35 cellular contexts compared by ENCODE assay signal in genomic region chr20:37893566-37894241, GRCh38. TPM values are rescaled to one million over a fixed set of nuclear protein-coding genes. Genes with fewer than 3 reads are reported as not detected.
"Had no signal": no experiment of that assay in that cellular context is flagged by ENCODE, and none has a peak within 500 bp of the region (broad histone marks: within the 10 kb centered on the region; RNA-seq: fewer than 3 reads in every experiment).

No MANE protein-coding gene starts in this region.

- H3K4me3 ChIP-seq: adrenal gland, body of pancreas, esophagus muscularis mucosa, gastrocnemius medialis, heart right ventricle had no signal

- H3K4me1 Mint-ChIP-seq: activated CD4-positive, alpha-beta T cell treated with anti-CD3 and anti-CD28 coated beads, Interleukin-2, amount 10 ng/mL, durations not matched to agents 24 days and 14 days; activated CD8-positive, alpha-beta memory T cell treated with anti-CD3 and anti-CD28 coated beads, Interleukin-2, amount 10 ng/mL, durations not matched to agents 7 days and 5 days; activated naive CD4-positive, alpha-beta T cell treated with anti-CD3 and anti-CD28 coated beads, Interleukin-2, amount 50 U/mL, for 24 hours; activated naive CD8-positive, alpha-beta T cell treated with anti-CD3 and anti-CD28 coated beads for 36 hours had no signal

- FAIRE-seq: colon had no signal

- H3K27me3 ChIP-seq: adrenal gland, body of pancreas, esophagus muscularis mucosa, gastrocnemius medialis had no signal

- H3K9me3 ChIP-seq: adrenal gland, body of pancreas, esophagus muscularis mucosa, gastrocnemius medialis, heart right ventricle had no signal

- ATAC-seq: activated CD4-positive, alpha-beta T cell treated with anti-CD3 and anti-CD28 coated beads for 36 hours; activated CD8-positive, alpha-beta memory T cell treated with anti-CD3 and anti-CD28 coated beads, Interleukin-2, amount 10 ng/mL, durations not matched to agents 7 days and 5 days; activated CD8-positive, alpha-beta T cell treated with anti-CD3 and anti-CD28 coated beads, Interleukin-2, amount 10 ng/mL, durations not matched to agents 7 days and 5 days; activated naive CD8-positive, alpha-beta T cell treated with anti-CD3 and anti-CD28 coated beads, Interleukin-2, amount 50 U/mL, for 24 hours; body of pancreas; effector memory CD8-positive, alpha-beta T cell; foreskin keratinocyte; gastrocnemius medialis; heart right ventricle had no signal

- H3K27ac Mint-ChIP-seq: activated CD4-positive, alpha-beta memory T cell treated with anti-CD3 and anti-CD28 coated beads for 36 hours; activated CD4-positive, alpha-beta T cell treated with anti-CD3 and anti-CD28 coated beads for 36 hours; activated CD4-positive, alpha-beta T cell treated with anti-CD3 and anti-CD28 coated beads, Interleukin-2, amount 10 ng/mL, durations not matched to agents 24 days and 14 days; activated CD8-positive, alpha-beta memory T cell treated with anti-CD3 and anti-CD28 coated beads, Interleukin-2, amount 10 ng/mL, durations not matched to agents 7 days and 5 days; activated CD8-positive, alpha-beta T cell treated with anti-CD3 and anti-CD28 coated beads, Interleukin-2, amount 10 ng/mL, durations not matched to agents 7 days and 5 days; activated naive CD4-positive, alpha-beta T cell treated with anti-CD3 and anti-CD28 coated beads for 36 hours; activated naive CD4-positive, alpha-beta T cell treated with anti-CD3 and anti-CD28 coated beads, Interleukin-2, amount 50 U/mL, for 24 hours; activated naive CD8-positive, alpha-beta T cell treated with anti-CD3 and anti-CD28 coated beads for 36 hours; activated naive CD8-positive, alpha-beta T cell treated with anti-CD3 and anti-CD28 coated beads, Interleukin-2, amount 50 U/mL, for 24 hours; activated T-helper 1 cell treated with anti-CD3 and anti-CD28 coated beads, Interleukin-12 subunit alpha, Interleukin-12 subunit beta, Interleukin-2, Interleukin-4 antibody, amounts not matched to agents 30 ng/mL and 10 ng/mL and 1 ng/mL, durations not matched to agents 14 hours and 24 hours and 36 hours; activated T-helper 2 cell treated with anti-CD3 and anti-CD28 coated beads, Interferon-gamma antibody, Interleukin-2, Interleukin-4, amounts not matched to agents 10 μg/mL and 5 μg/mL and 100 μg/mL, durations not matched to agents 14 hours and 24 hours and 36 hours; effector memory CD8-positive, alpha-beta T cell had no signal

- DNase-seq: activated CD4-positive, alpha-beta memory T cell treated with anti-CD3 and anti-CD28 coated beads for 36 hours; activated CD4-positive, alpha-beta T cell treated with anti-CD3 and anti-CD28 coated beads for 36 hours; activated CD4-positive, alpha-beta T cell treated with anti-CD3 and anti-CD28 coated beads, Interleukin-2, amount 10 ng/mL, durations not matched to agents 24 days and 14 days; activated CD4-positive, CD25-positive, alpha-beta regulatory T cell; activated CD4-positive, CD25-positive, alpha-beta regulatory T cell treated with anti-CD3 and anti-CD28 coated beads, Interleukin-2, amount 50 U/mL, for 72 hours; activated CD8-positive, alpha-beta memory T cell treated with anti-CD3 and anti-CD28 coated beads, Interleukin-2, amount 10 ng/mL, durations not matched to agents 7 days and 5 days; activated CD8-positive, alpha-beta memory T cell treated with anti-CD3 and anti-CD28 coated beads, Interleukin-2, amount 50 U/mL, for 4 hours; activated CD8-positive, alpha-beta T cell treated with anti-CD3 and anti-CD28 coated beads, Interleukin-2, amount 10 ng/mL, durations not matched to agents 7 days and 5 days; activated effector memory CD4-positive, alpha-beta T cell treated with anti-CD3 and anti-CD28 coated beads, Interleukin-2, amount 50 U/mL, for 16 hours; activated naive CD4-positive, alpha-beta T cell treated with anti-CD3 and anti-CD28 coated beads for 36 hours; activated naive CD8-positive, alpha-beta T cell treated with anti-CD3 and anti-CD28 coated beads for 36 hours; activated naive CD8-positive, alpha-beta T cell treated with anti-CD3 and anti-CD28 coated beads, Interleukin-2, amount 50 U/mL, for 24 hours; activated T-cell treated with anti-CD3 and anti-CD28 coated beads, Interleukin-2, amount 50 U/mL, for 1 hour; activated T-cell treated with anti-CD3 and anti-CD28 coated beads, Interleukin-2, amount 50 U/mL, for 48 hours; adrenal gland; amygdala; aorta; body of pancreas; caudate nucleus; cortex of kidney; dermis blood vessel endothelial cell; effector CD4-positive, alpha-beta T cell; effector memory CD8-positive, alpha-beta T cell; erythroblast; foreskin keratinocyte; gastrocnemius medialis; heart right ventricle; T1000 had no signal

- H3K27ac ChIP-seq: adrenal gland, body of pancreas, esophagus muscularis mucosa, foreskin keratinocyte, gastrocnemius medialis, heart right ventricle had no signal

- H3K27me3 Mint-ChIP-seq: activated CD4-positive, alpha-beta memory T cell treated with anti-CD3 and anti-CD28 coated beads for 36 hours; activated CD4-positive, alpha-beta T cell treated with anti-CD3 and anti-CD28 coated beads for 36 hours; activated CD4-positive, alpha-beta T cell treated with anti-CD3 and anti-CD28 coated beads, Interleukin-2, amount 10 ng/mL, durations not matched to agents 24 days and 14 days; activated CD8-positive, alpha-beta memory T cell treated with anti-CD3 and anti-CD28 coated beads, Interleukin-2, amount 10 ng/mL, durations not matched to agents 7 days and 5 days; activated naive CD4-positive, alpha-beta T cell treated with anti-CD3 and anti-CD28 coated beads, Interleukin-2, amount 50 U/mL, for 24 hours; activated naive CD8-positive, alpha-beta T cell treated with anti-CD3 and anti-CD28 coated beads for 36 hours had no signal

- H3K36me3 ChIP-seq: adrenal gland, esophagus muscularis mucosa, gastrocnemius medialis, heart right ventricle had no signal

- H3K36me3 Mint-ChIP-seq: activated CD4-positive, alpha-beta memory T cell treated with anti-CD3 and anti-CD28 coated beads for 36 hours; activated CD8-positive, alpha-beta memory T cell treated with anti-CD3 and anti-CD28 coated beads, Interleukin-2, amount 10 ng/mL, durations not matched to agents 7 days and 5 days; activated naive CD4-positive, alpha-beta T cell treated with anti-CD3 and anti-CD28 coated beads, Interleukin-2, amount 50 U/mL, for 24 hours; activated naive CD8-positive, alpha-beta T cell treated with anti-CD3 and anti-CD28 coated beads for 36 hours had no signal

- H3K4me3 Mint-ChIP-seq: activated CD4-positive, alpha-beta memory T cell treated with anti-CD3 and anti-CD28 coated beads for 36 hours; activated CD4-positive, alpha-beta T cell treated with anti-CD3 and anti-CD28 coated beads for 36 hours; activated CD4-positive, alpha-beta T cell treated with anti-CD3 and anti-CD28 coated beads, Interleukin-2, amount 10 ng/mL, durations not matched to agents 24 days and 14 days; activated CD8-positive, alpha-beta memory T cell treated with anti-CD3 and anti-CD28 coated beads, Interleukin-2, amount 10 ng/mL, durations not matched to agents 7 days and 5 days; activated CD8-positive, alpha-beta T cell treated with anti-CD3 and anti-CD28 coated beads, Interleukin-2, amount 10 ng/mL, durations not matched to agents 7 days and 5 days; activated naive CD4-positive, alpha-beta T cell treated with anti-CD3 and anti-CD28 coated beads for 36 hours; activated naive CD4-positive, alpha-beta T cell treated with anti-CD3 and anti-CD28 coated beads, Interleukin-2, amount 50 U/mL, for 24 hours; activated naive CD8-positive, alpha-beta T cell treated with anti-CD3 and anti-CD28 coated beads for 36 hours; activated naive CD8-positive, alpha-beta T cell treated with anti-CD3 and anti-CD28 coated beads, Interleukin-2, amount 50 U/mL, for 24 hours; activated T-helper 1 cell treated with anti-CD3 and anti-CD28 coated beads, Interleukin-12 subunit alpha, Interleukin-12 subunit beta, Interleukin-2, Interleukin-4 antibody, amounts not matched to agents 30 ng/mL and 10 ng/mL and 1 ng/mL, durations not matched to agents 14 hours and 24 hours and 36 hours; effector memory CD8-positive, alpha-beta T cell had no signal

- H3K9me3 Mint-ChIP-seq: activated CD4-positive, alpha-beta memory T cell treated with anti-CD3 and anti-CD28 coated beads for 36 hours; activated CD4-positive, alpha-beta T cell treated with anti-CD3 and anti-CD28 coated beads, Interleukin-2, amount 10 ng/mL, durations not matched to agents 24 days and 14 days; activated naive CD4-positive, alpha-beta T cell treated with anti-CD3 and anti-CD28 coated beads for 36 hours; activated naive CD4-positive, alpha-beta T cell treated with anti-CD3 and anti-CD28 coated beads, Interleukin-2, amount 50 U/mL, for 24 hours; activated naive CD8-positive, alpha-beta T cell treated with anti-CD3 and anti-CD28 coated beads for 36 hours; activated naive CD8-positive, alpha-beta T cell treated with anti-CD3 and anti-CD28 coated beads, Interleukin-2, amount 50 U/mL, for 24 hours; activated T-helper 1 cell treated with anti-CD3 and anti-CD28 coated beads, Interleukin-12 subunit alpha, Interleukin-12 subunit beta, Interleukin-2, Interleukin-4 antibody, amounts not matched to agents 30 ng/mL and 10 ng/mL and 1 ng/mL, durations not matched to agents 14 hours and 24 hours and 36 hours; activated T-helper 2 cell treated with anti-CD3 and anti-CD28 coated beads, Interferon-gamma antibody, Interleukin-2, Interleukin-4, amounts not matched to agents 10 μg/mL and 5 μg/mL and 100 μg/mL, durations not matched to agents 14 hours and 24 hours and 36 hours; effector memory CD8-positive, alpha-beta T cell had no signal

- H3K4me1 ChIP-seq: gastrocnemius medialis had no signal

RNA-seq across cellular contexts. Expression of gene VSTM2L, which starts 9.2 kb away (rescaled TPM):
- total RNA-seq: activated CD4-positive, alpha-beta memory T cell treated with anti-CD3 and anti-CD28 coated beads for 36 hours; activated CD4-positive, alpha-beta T cell treated with anti-CD3 and anti-CD28 coated beads for 36 hours; activated CD8-positive, alpha-beta memory T cell treated with anti-CD3 and anti-CD28 coated beads for 36 hours; activated naive CD4-positive, alpha-beta T cell treated with anti-CD3 and anti-CD28 coated beads for 36 hours; activated naive CD8-positive, alpha-beta T cell treated with anti-CD3 and anti-CD28 coated beads for 36 hours; T-helper 2 cell treated with Interferon-gamma antibody and Interleukin-4, amounts not matched to agents 100 ng/mL and 5 ng/mL, for 36 hours had no signal
- polyA plus RNA-seq: aorta had no signal
